20 cellular contexts compared by ENCODE assay signal in the genomic region with DNA sequence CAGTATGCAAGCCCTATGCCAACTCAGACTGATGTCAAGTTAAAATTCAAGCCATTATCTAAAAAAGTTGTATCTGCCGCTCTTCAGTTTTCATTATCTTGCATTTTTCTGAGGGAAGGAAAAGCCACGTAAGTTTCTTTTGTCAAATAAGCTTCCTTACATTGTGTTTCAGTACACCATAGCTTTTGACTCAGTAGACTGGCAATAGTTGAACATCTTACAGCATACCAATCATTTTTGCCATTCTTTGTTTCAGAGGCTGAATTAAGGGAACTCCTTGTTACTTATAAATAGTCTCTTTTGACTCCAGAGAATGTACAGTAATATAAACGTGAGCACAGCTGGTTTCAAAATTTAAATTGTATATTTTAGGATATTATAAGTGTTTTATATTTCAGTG.
DNase-seq lines count a peak whose midpoint lies in the region; ATAC-seq, FAIRE-seq and TF ChIP-seq lines count a peak whose summit lies in the region.
"Had no signal": no experiment of that assay in that cellular context is flagged by ENCODE, and none has a peak within 500 bp of the region (broad histone marks: within the 10 kb centered on the region; RNA-seq: fewer than 3 reads in every experiment).

No MANE protein-coding gene starts in this region.

- TF ChIP-seq CTCF in cardiac muscle cell (IDR thresholded peaks at IDR 0.05; ENCODE audit: low read depth, low read length) (no peak), heart right ventricle (IDR thresholded peaks at IDR 0.05) (no peak), cardiac fibroblast (IDR thresholded peaks at IDR 0.05; ENCODE audit: low read depth, low read length) (no peak), left lung (IDR thresholded peaks at IDR 0.05) (no peak), D721Med (IDR thresholded peaks at IDR 0.05; ENCODE audit: insufficient read depth, missing control alignments) (no peak), CD14-positive monocyte (IDR thresholded peaks at IDR 0.05) (no peak)

- no peak overlapping the region for H3K4me3 Mint-ChIP-seq in CD14-positive monocyte
- H3K4me3 Mint-ChIP-seq: brain had no signal

- peak; percentile 39 to 81 for DNase-seq in cardiac muscle cell (ENCODE audit: low read depth in 1 of 2, low spot score in 1 of 2)
- DNase-seq in heart right ventricle = no peak
- DNase-seq in cardiac fibroblast (ENCODE audit: low read depth in 2 of 2) = peak; percentile 76 to 82
- no peak for DNase-seq in left lung
- DNase-seq in D721Med (ENCODE audit: insufficient read length, low spot score) = no peak
- DNase-seq in CD14-positive monocyte (ENCODE audit: low spot score) = no peak
- no peak for DNase-seq in GM12891 (ENCODE audit: insufficient read length, low spot score)
- DNase-seq: activated CD4-positive, alpha-beta T cell treated with anti-CD3 and anti-CD28 coated beads for 1 hour; activated naive CD4-positive, alpha-beta T cell; effector memory CD4-positive, alpha-beta T cell; gastrocnemius medialis; H7; mammary epithelial cell; NCI-H1417; NK-92 treated with Interleukin-12 subunit alpha and Interleukin-12 subunit beta, amount 100 ng/mL, for 24 hours had no signal

- H3K27ac Mint-ChIP-seq in CD14-positive monocyte = no peak overlapping the region

- H3K4me3 ChIP-seq in cardiac muscle cell (no peak overlapping the region), heart right ventricle (no peak overlapping the region), cardiac fibroblast (replicated peaks in 1 of 2; ENCODE audit: low read depth in 2 of 2, low read length in 2 of 2) (no peak overlapping the region), left lung (no peak overlapping the region)
- H3K4me3 ChIP-seq: gastrocnemius medialis, GM12878, tibial nerve had no signal

- no peaks in the 10 kb centered on the region for H3K27me3 ChIP-seq in cardiac muscle cell
- H3K27me3 ChIP-seq in heart right ventricle = no peaks in the 10 kb centered on the region
- no peaks in the 10 kb centered on the region for H3K27me3 ChIP-seq in left lung
- H3K27me3 ChIP-seq: gastrocnemius medialis, tibial nerve had no signal

- no peak for TF ChIP-seq POLR2A in GM12891 (IDR thresholded peaks at IDR 0.05; ENCODE audit: low read depth, low read length)

- peak overlapping the region; percentile 80 for H3K27ac ChIP-seq in cardiac muscle cell
- H3K27ac ChIP-seq in heart right ventricle = no peak overlapping the region
- H3K27ac ChIP-seq in left lung = no peak overlapping the region
- H3K27ac ChIP-seq: gastrocnemius medialis, KMS-11 had no signal

- ATAC-seq in heart right ventricle (no peak), left lung (peak; percentile 30), HG02852 (IDR thresholded peaks at IDR 0.05; ENCODE audit: unreplicated experiment) (no peak)
- ATAC-seq: gastrocnemius medialis, GM12878 had no signal

- H3K4me1 Mint-ChIP-seq in CD14-positive monocyte = no peaks in the 10 kb centered on the region

- peaks cover 27 to 29% of the 10 kb centered on the region in 2 donors for H3K36me3 Mint-ChIP-seq in CD14-positive monocyte

- 40 to 51% methylated on average over 3 of the region's 3 CpGs for WGBS in heart right ventricle, 2 donors

- H3K4me1 ChIP-seq in cardiac muscle cell (ENCODE audit: low read depth) = peaks cover 26% of the 10 kb centered on the region
- peaks cover 0 to 19% (median 7%) of the 10 kb centered on the region in 9 donors for H3K4me1 ChIP-seq in heart right ventricle
- H3K4me1 ChIP-seq in left lung = peaks cover 4 to 5% of the 10 kb centered on the region in 2 donors
- H3K4me1 ChIP-seq: gastrocnemius medialis had no signal

- peaks cover 2% of the 10 kb centered on the region for H3K36me3 ChIP-seq in cardiac muscle cell
- H3K36me3 ChIP-seq in heart right ventricle = peaks cover 0 to 25% (median 0%) of the 10 kb centered on the region in 9 donors
- peaks cover 0 to 20% of the 10 kb centered on the region in 2 donors for H3K36me3 ChIP-seq in left lung
- H3K36me3 ChIP-seq: gastrocnemius medialis had no signal

- intact Hi-C loops in heart right ventricle (cut with DNase I) (no loop called here), left lung (cut with DNase I) (no loop called here), CD14-positive monocyte (cut with micrococcal nuclease) (no loop called here)

- no peak for FAIRE-seq in D721Med (lab: Jason Lieb, UNC)
- FAIRE-seq in GM12891 (lab: Jason Lieb, UNC) = no peak

- peaks cover 2 to 7% (median 5%) of the 10 kb centered on the region in 7 donors for H3K9me3 Mint-ChIP-seq in CD14-positive monocyte

- H3K9me3 ChIP-seq in cardiac muscle cell (ENCODE audit: low read depth) = no peaks in the 10 kb centered on the region
- peaks cover 0 to 3% (median 0%) of the 10 kb centered on the region in 11 donors for H3K9me3 ChIP-seq in heart right ventricle
- no peaks in the 10 kb centered on the region for H3K9me3 ChIP-seq in left lung
- H3K9me3 ChIP-seq: gastrocnemius medialis had no signal

- H3K27me3 Mint-ChIP-seq in CD14-positive monocyte (ENCODE audit: low read depth in 3 of 3) = no peaks in the 10 kb centered on the region
- H3K27me3 Mint-ChIP-seq: brain had no signal

TF ChIP-seq in GM12891, 5 proteins besides CTCF, POLR2A, EP300 and RAD21:
- no peak for TF ChIP-seq POU2F2 (IDR thresholded peaks at IDR 0.05; ENCODE audit: low read depth, low read length)
- no peak for TF ChIP-seq POLR2AphosphoS5 (IDR thresholded peaks at IDR 0.05; ENCODE audit: low read depth, low read length)
- TF ChIP-seq TAF1 (IDR thresholded peaks at IDR 0.05; ENCODE audit: low read depth, low read length) = no peak
- TF ChIP-seq PAX5 (IDR thresholded peaks at IDR 0.05; ENCODE audit: insufficient read depth, low read length, severe bottlenecking) = no peak
- TF ChIP-seq SPI1 (IDR thresholded peaks at IDR 0.05; ENCODE audit: low read depth, low read length) = no peak

Comparison
In these comparisons a context has a peak if more than half of its experiments do, and no peak if none do; other contexts are left out.
1. DNase-seq: peak in cardiac muscle cell (2 of 2) and cardiac fibroblast (2 of 2); none in heart right ventricle (0 of 2), left lung (0 of 2), D721Med (single experiment), CD14-positive monocyte (single experiment) and GM12891 (single experiment).